Comparison of ENCODE assay signal across 8 cellular contexts in the genomic region with DNA sequence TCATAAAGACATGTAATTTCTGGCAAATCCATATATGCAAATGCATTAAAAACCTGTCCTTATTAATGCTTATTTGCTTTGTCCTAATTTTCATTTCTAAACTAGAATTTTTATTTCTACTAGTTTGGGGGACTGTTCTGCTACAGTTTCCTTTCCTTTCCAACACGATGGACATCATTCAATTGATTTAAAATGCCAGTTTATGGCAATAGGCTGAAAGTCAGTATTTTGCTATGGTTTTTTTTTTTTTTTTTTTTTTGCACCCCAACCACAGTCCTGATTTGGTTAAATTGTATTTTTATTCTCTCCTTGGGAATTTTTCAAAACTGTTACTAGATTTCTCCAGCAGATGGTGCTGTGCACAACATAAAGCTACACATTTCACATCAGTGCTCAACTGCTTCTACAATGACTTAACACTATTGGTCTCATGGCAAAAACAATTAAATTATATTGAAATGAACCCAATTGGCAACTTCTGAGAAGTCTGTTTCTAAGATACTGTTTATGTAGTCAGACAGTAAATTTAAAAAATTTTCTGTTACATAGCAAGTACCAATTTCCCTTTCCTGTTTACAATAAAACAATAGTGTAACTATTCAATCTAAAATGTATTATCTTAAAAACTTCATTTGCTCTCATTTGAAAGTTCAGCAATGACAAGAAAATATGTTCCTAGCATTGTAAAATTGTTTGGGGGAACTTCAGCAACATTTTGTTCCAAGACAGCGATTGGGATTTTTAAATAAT.
A peak's percentile ranks its signal among the peaks of the same experiment; 100 is the strongest.
DNase-seq lines count a peak whose midpoint lies in the region; ATAC-seq, FAIRE-seq and TF ChIP-seq lines count a peak whose summit lies in the region.

No MANE protein-coding gene starts in this region.

- CTCF ChIA-PET in endothelial cell of umbilical vein (lab: Charles Lee): interaction anchor here (0.6 to 6.8 kb wide), 40 partner anchors 9 to 667 kb away, joined by 3 to 128 read pairs (median 4); no protein-coding TSS in a partner anchor

- POLR2A ChIA-PET in endothelial cell of umbilical vein (lab: Charles Lee): interaction anchor here (0.7 kb wide), 2 partner anchors 97 to 191 kb away, joined by 8 to 9 read pairs; no protein-coding TSS in a partner anchor

- H2BK5ac ChIP-seq in mesenchymal stem cell (ENCODE audit: low read depth, low read length, poor library complexity, severe bottlenecking): no peak overlapping the region

- dilution Hi-C loops in endothelial cell of umbilical vein (cut with MboI; ENCODE audit: extremely low pct_ligation_motif_present, low sequenced_read_pairs): no loop called here

- DNase-seq in NCI-H2107 treated with DMSO at 0.1 percent for 48 hours (lab: John Stamatoyannopoulos, UW; ENCODE audit: unreplicated experiment) (peak; percentile 3), NCI-H2107 (lab: John Stamatoyannopoulos, UW) (no peak), Peyer's patch (no peak), endothelial cell of umbilical vein (ENCODE audit: low read depth, low spot score) (peak; percentile 61), mesenchymal stem cell (peak; percentile 70), ecto neural progenitor cell (ENCODE audit: low spot score) (no peak)
- DNase-seq in effector CD8-positive, alpha-beta T cell (lab: John Stamatoyannopoulos, UW): no peak

- no TSS peak for BruUV-seq in endothelial cell of umbilical vein (replicated peaks; lab: Mats Ljungman, UMichigan)

- H3K4me3 ChIP-seq in Peyer's patch (no peak overlapping the region), endothelial cell of umbilical vein (replicated peaks in 1 of 3; ENCODE audit: insufficient read depth in 1 of 3, low read depth in 1 of 3, low read length in 3 of 3) (no peak overlapping the region), mesenchymal stem cell (ENCODE audit: insufficient read depth in 1 of 2, low read depth in 1 of 2, low read length in 2 of 2) (no peak overlapping the region)

- H3K9me3 ChIP-seq in Peyer's patch: no peaks in the 10 kb centered on the region
- no peaks in the 10 kb centered on the region for H3K9me3 ChIP-seq in endothelial cell of umbilical vein (replicated peaks; ENCODE audit: control insufficient read depth, insufficient read depth, low read length)
- no peaks in the 10 kb centered on the region for H3K9me3 ChIP-seq in mesenchymal stem cell (ENCODE audit: control insufficient read depth, low read length)

- H3K23ac ChIP-seq in mesenchymal stem cell (ENCODE audit: low read length in 2 of 2): no peak overlapping the region

- H3K9ac ChIP-seq in endothelial cell of umbilical vein (replicated peaks; ENCODE audit: extremely low read depth, insufficient read depth, low read length) (no peak overlapping the region), mesenchymal stem cell (ENCODE audit: low read length) (peak overlapping the region; percentile 45)

- no peak overlapping the region for H3K14ac ChIP-seq in mesenchymal stem cell (ENCODE audit: low read length in 2 of 2)

- no peaks in the 10 kb centered on the region for H3K9me1 ChIP-seq in endothelial cell of umbilical vein (replicated peaks; ENCODE audit: control insufficient read depth, extremely low read depth, insufficient read depth, low read length)

- ATAC-seq in HG03439 (IDR thresholded peaks at IDR 0.05; ENCODE audit: unreplicated experiment): peak; percentile 51

- no peaks in the 10 kb centered on the region for H4K20me1 ChIP-seq in endothelial cell of umbilical vein (replicated peaks; ENCODE audit: control insufficient read depth, extremely low read depth, insufficient read depth, low read length)

- no peak overlapping the region for H2AFZ ChIP-seq in endothelial cell of umbilical vein (ENCODE audit: low read depth, low read length)
- H2AFZ ChIP-seq in mesenchymal stem cell (ENCODE audit: low read depth, low read length): no peak overlapping the region

- H3K36me3 ChIP-seq in Peyer's patch (no peaks in the 10 kb centered on the region), endothelial cell of umbilical vein (ENCODE audit: control insufficient read depth in 2 of 2, extremely low read depth in 1 of 2, insufficient read depth in 2 of 2, low read length in 2 of 2) (no peaks in the 10 kb centered on the region), mesenchymal stem cell (ENCODE audit: control insufficient read depth in 1 of 2, insufficient read depth in 2 of 2, low read depth in 1 of 2, low read length in 2 of 2) (no peaks in the 10 kb centered on the region)

- no peaks in the 10 kb centered on the region for H3K79me1 ChIP-seq in mesenchymal stem cell (replicated peaks; ENCODE audit: low read length, poor library complexity, severe bottlenecking)

- H2BK15ac ChIP-seq in mesenchymal stem cell (ENCODE audit: low read depth, poor library complexity, severe bottlenecking): no peak overlapping the region

- no peak overlapping the region for H2BK12ac ChIP-seq in mesenchymal stem cell (ENCODE audit: low read length in 2 of 2)

- no peak overlapping the region for H3K4ac ChIP-seq in mesenchymal stem cell (ENCODE audit: low read depth in 1 of 2, low read length in 2 of 2)

- H3K27me3 ChIP-seq in Peyer's patch: no peaks in the 10 kb centered on the region
- no peaks in the 10 kb centered on the region for H3K27me3 ChIP-seq in endothelial cell of umbilical vein (ENCODE audit: control insufficient read depth in 2 of 2, insufficient read depth in 2 of 2, low read length in 2 of 2)
- H3K27me3 ChIP-seq in mesenchymal stem cell (ENCODE audit: control insufficient read depth in 1 of 2, insufficient read depth in 1 of 2, low read length in 2 of 2): no peaks in the 10 kb centered on the region

- no peak overlapping the region for H2AK5ac ChIP-seq in mesenchymal stem cell (ENCODE audit: low read length, severe bottlenecking)

- no peak overlapping the region for H2BK120ac ChIP-seq in mesenchymal stem cell (ENCODE audit: low read depth, low read length)

- intact Hi-C loops in endothelial cell of umbilical vein (cut with micrococcal nuclease): loop anchor here (1.0 to 2.0 kb wide), 5 partner anchors 104 to 547 kb away; no protein-coding TSS in a partner anchor

- no peaks in the 10 kb centered on the region for H3K79me2 ChIP-seq in endothelial cell of umbilical vein (ENCODE audit: control insufficient read depth, insufficient read depth, low read length)

- TF ChIP-seq POLR2A in Peyer's patch (IDR thresholded peaks at IDR 0.05) (no peak), endothelial cell of umbilical vein (IDR thresholded peaks at IDR 0.05; ENCODE audit: low read depth, low read length) (no peak)

- H3K27ac ChIP-seq in Peyer's patch (no peak overlapping the region), endothelial cell of umbilical vein (ENCODE audit: insufficient read depth, low read depth, low read length) (no peak overlapping the region), mesenchymal stem cell (ENCODE audit: low read length, poor library complexity, severe bottlenecking) (no peak overlapping the region)

- H3K4me2 ChIP-seq in endothelial cell of umbilical vein (ENCODE audit: insufficient read depth, low read length) (no peak overlapping the region), mesenchymal stem cell (ENCODE audit: low read length, poor library complexity, severe bottlenecking) (no peak overlapping the region)

- H4K91ac ChIP-seq in mesenchymal stem cell (ENCODE audit: low read length): no peak overlapping the region

- no peaks in the 10 kb centered on the region for H3K4me1 ChIP-seq in Peyer's patch
- no peaks in the 10 kb centered on the region for H3K4me1 ChIP-seq in endothelial cell of umbilical vein (ENCODE audit: control insufficient read depth, extremely low read depth, insufficient read depth, low read length)
- no peaks in the 10 kb centered on the region for H3K4me1 ChIP-seq in mesenchymal stem cell (ENCODE audit: control insufficient read depth, insufficient read depth, low read depth, low read length)

- FAIRE-seq in endothelial cell of umbilical vein (lab: Jason Lieb, UNC): peak; percentile 42

- peak; percentile 42 to 77 (median 67) for TF ChIP-seq CTCF in Peyer's patch (IDR thresholded peaks at IDR 0.05)
- peak; percentile 20 to 40 for TF ChIP-seq CTCF in endothelial cell of umbilical vein (IDR thresholded peaks at IDR 0.05; ENCODE audit: extremely low read depth in 1 of 2, insufficient read depth in 1 of 2, low read depth in 1 of 2, low read length in 2 of 2)

- H4K8ac ChIP-seq in mesenchymal stem cell (ENCODE audit: low read length): no peak overlapping the region

- no peak overlapping the region for H3K18ac ChIP-seq in mesenchymal stem cell (ENCODE audit: low read depth in 1 of 2, low read length in 2 of 2)

- WGBS in mesenchymal stem cell: no CpG with 5 or more reads among the region's 2 CpGs

TF ChIP-seq in endothelial cell of umbilical vein, 7 proteins besides CTCF, POLR2A, EP300 and RAD21:
- TF ChIP-seq FOS (IDR thresholded peaks at IDR 0.05; ENCODE audit: borderline replicate concordance, insufficient read depth, low read length): no peak
- TF ChIP-seq EZH2 (IDR thresholded peaks at IDR 0.05; ENCODE audit: borderline replicate concordance, low read depth, low read length, severe bottlenecking): no peak
- TF ChIP-seq MYC (IDR thresholded peaks at IDR 0.05; ENCODE audit: low read depth, low read length): no peak
- TF ChIP-seq POLR2AphosphoS5 (IDR thresholded peaks at IDR 0.05; ENCODE audit: insufficient read depth, low read depth, low read length): no peak
- TF ChIP-seq, protein P1, sequence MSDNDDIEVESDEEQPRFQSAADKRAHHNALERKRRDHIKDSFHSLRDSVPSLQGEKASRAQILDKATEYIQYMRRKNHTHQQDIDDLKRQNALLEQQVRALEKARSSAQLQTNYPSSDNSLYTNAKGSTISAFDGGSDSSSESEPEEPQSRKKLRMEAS (IDR thresholded peaks at IDR 0.05; ENCODE audit: insufficient read depth, insufficient read length): no peak
- TF ChIP-seq JUN (IDR thresholded peaks at IDR 0.05; ENCODE audit: borderline replicate concordance, insufficient read depth, insufficient read length, low read depth): no peak
- TF ChIP-seq GATA2 (IDR thresholded peaks at IDR 0.05; ENCODE audit: insufficient read depth, insufficient read length, low read depth, low read length): no peak

Comparison
In these comparisons a context has a peak if more than half of its experiments do, and no peak if none do; other contexts are left out.
1. DNase-seq: peak in NCI-H2107 treated with DMSO at 0.1 percent for 48 hours (single experiment), endothelial cell of umbilical vein (single experiment) and mesenchymal stem cell (single experiment); none in NCI-H2107 (single experiment), Peyer's patch (0 of 3), ecto neural progenitor cell (single experiment) and effector CD8-positive, alpha-beta T cell (single experiment).